Comparison of ENCODE assay signal across 8 cellular contexts in the genomic region with DNA sequence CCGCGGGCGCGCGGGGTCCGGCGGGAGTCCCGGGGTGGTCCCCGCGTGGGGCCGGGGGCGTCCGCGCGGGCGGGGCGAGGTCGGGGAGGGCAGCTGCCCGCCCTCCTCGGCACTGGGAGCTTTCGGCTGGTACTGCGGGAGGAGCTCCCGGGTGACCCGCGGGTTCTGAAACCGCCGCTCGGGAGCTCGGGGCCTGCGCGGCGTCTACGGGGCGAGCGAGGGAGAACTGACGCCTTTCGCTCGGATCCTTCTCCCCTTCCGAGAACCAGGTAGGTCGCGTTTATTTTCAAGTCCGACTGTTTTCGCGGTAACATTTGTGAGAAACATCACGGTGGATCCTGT. TPM values are rescaled to one million over a fixed set of nuclear protein-coding genes. Genes with fewer than 3 reads are reported as not detected.
DNase-seq lines count a peak whose midpoint lies in the region; ATAC-seq, FAIRE-seq and TF ChIP-seq lines count a peak whose summit lies in the region.
"Not testable (repeated sequence)": the region's sequence is repeated elsewhere in the genome, so short reads cannot be mapped to it uniquely, and the experiment has no call there.

No MANE protein-coding gene starts in this region.

- SMC1A ChIA-PET in GM12878 (lab: Charles Lee; ENCODE audit: uncharacterized antibody, unreplicated experiment) = not testable (repeated sequence)

- in situ Hi-C loops in GM12878 (cut with MboI); HepG2 (cut with HindIII; ENCODE audit: extremely low pct_ligation_motif_present, low pct_unique_long_range_greater_than_20kb): not testable (repeated sequence)

- RAD21 ChIA-PET in GM12878 (lab: Charles Lee; ENCODE audit: unreplicated experiment) = not testable (repeated sequence)

- peak overlapping the region; percentile 66; the same call in 1 of the 2 replicates for H3K4me3 ChIP-seq in GM08714 (ENCODE audit: low read length)
- not testable (repeated sequence) for H3K4me3 ChIP-seq in GM12878
- H3K4me3 ChIP-seq in fibroblast of mammary gland (ENCODE audit: control insufficient read depth, low read depth, low read length) = peak overlapping the region; percentile 33
- peak overlapping the region; percentile 69 to 82 (median 81) for H3K4me3 ChIP-seq in HepG2 (replicated peaks in 1 of 3; ENCODE audit: insufficient read depth in 1 of 3, low read depth in 2 of 3, low read length in 3 of 3)
- peak overlapping the region; percentile 36 to 49 for H3K4me3 ChIP-seq in prostate gland

- WGBS in GM12878 (ENCODE audit: insufficient coverage, insufficient replicate concordance, low lambda C conversion rate, missing lambda C conversion rate) = 42% methylated on average over 13 of the region's 45 CpGs
- under 1% methylated on average over 19 of the region's 45 CpGs for WGBS in HepG2 (ENCODE audit: low lambda C conversion rate)
- 1% methylated on average over 42 of the region's 45 CpGs for WGBS in prostate gland

- not testable (repeated sequence) for FAIRE-seq in GM12878 (lab: Jason Lieb, UNC)
- peak; percentile 37 for FAIRE-seq in HepG2 (lab: Jason Lieb, UNC)

- ATAC-seq in HG03354 (IDR thresholded peaks at IDR 0.05; ENCODE audit: poor library complexity, severe bottlenecking, unreplicated experiment) (peak; percentile 43), HepG2 (peak; percentile 34; the same call in 1 of the 3 replicates)
- not testable (repeated sequence) for ATAC-seq in T-helper 17 cell, GM12878

- BruUV-seq in GM12878 (replicated peaks; lab: Mats Ljungman, UMichigan); HepG2 (replicated peaks; lab: Mats Ljungman, UMichigan): not testable (repeated sequence)

- intact Hi-C loops in GM12878 (cut with micrococcal nuclease; ENCODE audit: unreplicated experiment) = not testable (repeated sequence)
- intact Hi-C loops in HepG2 (cut with micrococcal nuclease; ENCODE audit: unreplicated experiment) = loop anchor here (1.0 kb wide), 1 partner anchor 148 kb away; no protein-coding TSS in a partner anchor
- intact Hi-C loops in prostate gland (cut with DNase I) = loop anchor here (10.0 kb wide), 2 partner anchors 77 to 257 kb away; a partner anchor contains a TSS

- not testable (repeated sequence) for H3K9ac ChIP-seq in GM12878 (ENCODE audit: control insufficient read depth, insufficient read depth, low read length)
- peak overlapping the region; percentile 64 for H3K9ac ChIP-seq in HepG2 (ENCODE audit: insufficient read depth, low read depth, low read length)

- peak overlapping the region; percentile 80 for H3K4me3 Mint-ChIP-seq in T-helper 17 cell
- peak overlapping the region; percentile 83 for H3K4me3 Mint-ChIP-seq in type B pancreatic cell

- H3K4me1 Mint-ChIP-seq in T-helper 17 cell; type B pancreatic cell (ENCODE audit: unreplicated experiment): not testable (repeated sequence)

- not testable (repeated sequence) for TF ChIP-seq EP300 in GM12878 (IDR thresholded peaks at IDR 0.05; ENCODE audit: borderline replicate concordance in 1 of 2, control insufficient read depth in 1 of 2, low read depth in 2 of 2, low read length in 2 of 2); HepG2 (IDR thresholded peaks at IDR 0.05; ENCODE audit: low read depth in 2 of 2, low read length in 2 of 2); HepG2 (CRISPR knock-in tag; IDR thresholded peaks at IDR 0.05; ENCODE audit: borderline replicate concordance)

- not testable (repeated sequence) for H3K27me3 ChIP-seq in GM12878 (replicated peaks in 1 of 2; ENCODE audit: control insufficient read depth in 2 of 2, insufficient read depth in 2 of 2, low read length in 1 of 2); HepG2 (ENCODE audit: control insufficient read depth in 1 of 2, insufficient read depth in 2 of 2, low read length in 2 of 2); prostate gland (replicated peaks; ENCODE audit: insufficient read depth)

- not testable (repeated sequence) for H3K36me3 Mint-ChIP-seq in T-helper 17 cell (ENCODE audit: low read depth); type B pancreatic cell

- not testable (repeated sequence) for TF ChIP-seq CTCF in GM12878 (IDR thresholded peaks at IDR 0.05 in 2 of 3, conservative IDR thresholded peaks at IDR 0.05 in 1 of 3; ENCODE audit: control insufficient read depth in 2 of 3, extremely low read depth in 1 of 3, insufficient read depth in 1 of 3, low read depth in 3 of 3, low read length in 3 of 3); fibroblast of mammary gland (conservative IDR thresholded peaks at IDR 0.05; ENCODE audit: control insufficient read depth, insufficient read depth, low read depth, low read length); HepG2 (CRISPR knock-in tag; IDR thresholded peaks at IDR 0.05); prostate gland (IDR thresholded peaks at IDR 0.05); type B pancreatic cell (conservative IDR thresholded peaks at IDR 0.05)

- H2AFZ ChIP-seq in GM12878 (ENCODE audit: control insufficient read depth, low read depth, low read length) = peak overlapping the region; percentile 58; the same call in 1 of the 2 replicates
- not testable (repeated sequence) for H2AFZ ChIP-seq in HepG2 (ENCODE audit: low read length)

- H3K4me1 ChIP-seq in GM12878 (ENCODE audit: control insufficient read depth, insufficient read depth, low read length); prostate gland (replicated peaks): not testable (repeated sequence)
- H3K4me1 ChIP-seq in HepG2 (ENCODE audit: insufficient read depth, low read length) = peaks cover 53% of the 10 kb centered on the region

- not testable (repeated sequence) for DNase-seq in T-helper 17 cell; GM12878 (ENCODE audit: low read depth, low spot score); fibroblast of mammary gland (ENCODE audit: low read depth); HepG2 (ENCODE audit: low spot score); prostate gland (ENCODE audit: low spot score); type B pancreatic cell (ENCODE audit: extremely low spot score, unreplicated experiment)

- H3K36me3 ChIP-seq in GM12878 (ENCODE audit: control insufficient read depth in 2 of 2, insufficient read depth in 2 of 2, low read length in 1 of 2); HepG2 (replicated peaks in 1 of 2; ENCODE audit: control insufficient read depth in 1 of 2, insufficient read depth in 2 of 2, low read length in 2 of 2); prostate gland: not testable (repeated sequence)

- CTCF ChIA-PET in GM12878 (lab: Yijun Ruan, JAX); HepG2 (lab: Yijun Ruan, JAX; ENCODE audit: low intra/inter-chr PET ratio, low total read pairs): not testable (repeated sequence)

- not testable (repeated sequence) for H3K79me2 ChIP-seq in GM12878 (ENCODE audit: control insufficient read depth, insufficient read depth, low read length); HepG2 (ENCODE audit: insufficient read depth, low read length)

- H3K4me2 ChIP-seq in GM12878 (ENCODE audit: control insufficient read depth, insufficient read depth) (peak overlapping the region; percentile 54; the same call in 1 of the 2 replicates), HepG2 (ENCODE audit: low read depth, low read length) (peak overlapping the region; percentile 84)

- not testable (repeated sequence) for H3K9me3 ChIP-seq in T-helper 17 cell (ENCODE audit: control insufficient read depth, low read length, poor library complexity, severe bottlenecking); GM12878 (replicated peaks; ENCODE audit: control insufficient read depth, insufficient read depth, low read length); HepG2 (ENCODE audit: low read length); prostate gland

- TF ChIP-seq RAD21 in GM12878 (IDR thresholded peaks at IDR 0.05; ENCODE audit: insufficient read depth, low read depth, low read length) = not testable (repeated sequence)
- 0 out of 2 replicates have a peak, but pooled peaks have one; percentile 17 for TF ChIP-seq RAD21 in HepG2 (CRISPR knock-in tag; IDR thresholded peaks at IDR 0.05)

- H3K9me3 Mint-ChIP-seq in type B pancreatic cell = not testable (repeated sequence)

- not testable (repeated sequence) for TF ChIP-seq POLR2A in GM12878 (IDR thresholded peaks at IDR 0.05; ENCODE audit: low read depth, low read length); HepG2 (IDR thresholded peaks at IDR 0.05; ENCODE audit: insufficient read depth in 1 of 2, low read depth in 2 of 2, low read length in 2 of 2); prostate gland (IDR thresholded peaks at IDR 0.05)

- not testable (repeated sequence) for H3K27ac Mint-ChIP-seq in T-helper 17 cell, type B pancreatic cell

- not testable (repeated sequence) for H3K27ac ChIP-seq in GM12878 (ENCODE audit: control insufficient read depth, insufficient read depth)
- H3K27ac ChIP-seq in HepG2 (ENCODE audit: extremely low read length, insufficient read depth, low read length) (peak overlapping the region; percentile 51), prostate gland (peak overlapping the region in 1 of 2 donors; percentile 42)

- not testable (repeated sequence) for H3K27me3 Mint-ChIP-seq in T-helper 17 cell, type B pancreatic cell

- POLR2A ChIA-PET in GM12878 (lab: Charles Lee) (interaction anchor here (0.7 kb wide), 1 partner anchor 261 kb away, joined by 4 read pairs; a partner anchor contains a TSS), HepG2 (lab: Yijun Ruan, JAX) (interaction anchor here (0.7 to 6.6 kb wide), 17 partner anchors 13 to 260 kb away, joined by 3 to 78 read pairs (median 4); a partner anchor contains a TSS)

- H4K20me1 ChIP-seq in GM12878 (ENCODE audit: control insufficient read depth, insufficient read depth); HepG2 (ENCODE audit: insufficient read depth, low read length): not testable (repeated sequence)

RNA-seq across cellular contexts. Expression of a gene that starts 30.2 kb away (rescaled TPM):
- 1 to 10 TPM; 4.1 to 8.1 TPM for total RNA-seq in T-helper 17 cell
- total RNA-seq in GM12878 (2013; cell fraction: nucleolus; rRNA removed) = 15.8 and 17.3 TPM in 2 replicates
- total RNA-seq in GM12878 (2014; rRNA removed) = 3.3 and 6.5 TPM in 2 replicates
- 3.5 and 3.6 TPM in 2 replicates for total RNA-seq in GM12878 (2014; rRNA removed; fragmentation: Illumina TruSeq; extraction: Trizol)
- 6.4 and 9.7 TPM in 2 replicates for total RNA-seq in GM12878 (2021)
- 2.2 TPM for polyA plus RNA-seq in GM12878 (2011; ENCODE audit: low read depth)
- polyA plus RNA-seq in GM12878 (2011; rRNA removed) = 3.8 and 4.4 TPM in 2 replicates
- polyA plus RNA-seq in GM12878 (2011; cell fraction: cytosol; rRNA removed) = 2.8 and 3.8 TPM in 2 replicates
- 6.7 and 8.5 TPM in 2 replicates for polyA plus RNA-seq in GM12878 (2011; cell fraction: nucleus; rRNA removed)
- polyA plus RNA-seq in GM12878 (2012) = 2.4 and 5.4 TPM in 2 replicates
- 4.3 and 4.6 TPM in 2 replicates for polyA plus RNA-seq in GM12878 (2014; fragmentation: Illumina TruSeq; extraction: Trizol)
- polyA plus RNA-seq in GM12878 (2014; fragmentation: Nextera tagmentation; extraction: Ambion mirVana) = under 1 TPM; 0.20 to 0.40 TPM
- 4.2 and 5.9 TPM in 2 replicates for polyA plus RNA-seq in GM12878 (2014; rRNA removed)
- 1 to 10 TPM; 2.3 to 3.8 TPM for polyA plus RNA-seq in GM12878 (2016; fragmentation: Nextera tagmentation; extraction: Ambion mirVana)
- polyA minus RNA-seq in GM12878 (2011; rRNA and poly(A)+ RNA removed) = 6.1 and 8.8 TPM in 2 replicates
- polyA minus RNA-seq in GM12878 (2011; cell fraction: cytosol; rRNA and poly(A)+ RNA removed) = 1.3 and 3.7 TPM in 2 replicates
- polyA minus RNA-seq in GM12878 (2011; cell fraction: nucleus; rRNA and poly(A)+ RNA removed) = 5.7 and 8.7 TPM in 2 replicates
- total RNA-seq in HepG2 (2016; rRNA removed; fragmentation: Illumina TruSeq; extraction: Trizol) = 7.2 and 9.3 TPM in 2 replicates
- total RNA-seq in HepG2 (2016; cell fraction: cytosol; rRNA removed; fragmentation: Illumina TruSeq; extraction: Trizol; ENCODE audit: low read depth) = 1.7 and 2.6 TPM in 2 replicates
- 6.1 and 8.3 TPM in 2 replicates for total RNA-seq in HepG2 (2016; cell fraction: insoluble cytoplasmic fraction; rRNA removed; fragmentation: Illumina TruSeq; extraction: Trizol)
- total RNA-seq in HepG2 (2016; cell fraction: membrane; rRNA removed; fragmentation: Illumina TruSeq; extraction: Trizol) = 2.7 and 3.9 TPM in 2 replicates
- total RNA-seq in HepG2 (2016; cell fraction: nucleus; rRNA removed; fragmentation: Illumina TruSeq; extraction: Trizol) = 8.7 and 10.5 TPM in 2 replicates
- 3.8 and 6.1 TPM in 2 replicates for polyA plus RNA-seq in HepG2 (2011; rRNA removed)
- 1.8 and 2.1 TPM in 2 replicates for polyA plus RNA-seq in HepG2 (2011; cell fraction: cytosol; rRNA removed)
- polyA plus RNA-seq in HepG2 (2011; cell fraction: nucleus; rRNA removed) = 6.6 and 11.3 TPM in 2 replicates
- polyA plus RNA-seq in HepG2 (2012) = 2.4 and 3.0 TPM in 2 replicates
- polyA plus RNA-seq in HepG2 (2016; cell fraction: cytosol; fragmentation: Illumina TruSeq; extraction: Trizol; ENCODE audit: low read depth) = 0.79 and 0.83 TPM in 2 replicates
- 4.6 and 6.1 TPM in 2 replicates for polyA plus RNA-seq in HepG2 (2016; cell fraction: insoluble cytoplasmic fraction; fragmentation: Illumina TruSeq; extraction: Trizol; ENCODE audit: low read depth)
- polyA plus RNA-seq in HepG2 (2016; cell fraction: membrane; fragmentation: Illumina TruSeq; extraction: Trizol; ENCODE audit: low read depth) = 0.61 and 1.7 TPM in 2 replicates
- polyA plus RNA-seq in HepG2 (2016; cell fraction: nucleus; fragmentation: Illumina TruSeq; extraction: Trizol; ENCODE audit: insufficient read depth, low read depth) = 11.3 and 22.5 TPM in 2 replicates
- 6.4 and 9.2 TPM in 2 replicates for polyA minus RNA-seq in HepG2 (2011; rRNA and poly(A)+ RNA removed; ENCODE audit: low replicate concordance)
- 4.0 and 6.1 TPM in 2 replicates for polyA minus RNA-seq in HepG2 (2011; cell fraction: cytosol; rRNA and poly(A)+ RNA removed)
- polyA minus RNA-seq in HepG2 (2011; cell fraction: nucleus; rRNA and poly(A)+ RNA removed) = 15.2 and 17.3 TPM in 2 replicates
- total RNA-seq in prostate gland = 10 to 100 TPM; 12.9 to 30.2 TPM
- 8.2 and 14.4 TPM in 2 replicates for total RNA-seq in type B pancreatic cell (ENCODE audit: low replicate concordance)

RNA-seq across cellular contexts. Expression of a gene that starts 47.4 kb away (rescaled TPM):
- under 1 TPM; 0.52 to 0.76 TPM for total RNA-seq in T-helper 17 cell
- total RNA-seq in GM12878 (2013; cell fraction: nucleolus; rRNA removed) = not detected in 2 replicates
- not detected in 2 replicates for total RNA-seq in GM12878 (2014; rRNA removed)
- total RNA-seq in GM12878 (2014; rRNA removed; fragmentation: Illumina TruSeq; extraction: Trizol) = not detected in 2 replicates
- total RNA-seq in GM12878 (2021) = 0.19 TPM in 1 of 2 replicates, not detected in the other
- polyA plus RNA-seq in GM12878 (2011; ENCODE audit: low read depth) = not detected
- 0.20 and 0.23 TPM in 2 replicates for polyA plus RNA-seq in GM12878 (2011; rRNA removed)
- polyA plus RNA-seq in GM12878 (2011; cell fraction: cytosol; rRNA removed) = 0.75 and 0.94 TPM in 2 replicates
- polyA plus RNA-seq in GM12878 (2011; cell fraction: nucleus; rRNA removed) = 12.2 and 13.6 TPM in 2 replicates
- not detected in 2 replicates for polyA plus RNA-seq in GM12878 (2012)
- polyA plus RNA-seq in GM12878 (2014; fragmentation: Illumina TruSeq; extraction: Trizol) = not detected in 2 replicates
- polyA plus RNA-seq in GM12878 (2014; fragmentation: Nextera tagmentation; extraction: Ambion mirVana) = not detected
- polyA plus RNA-seq in GM12878 (2014; rRNA removed) = 0.24 and 0.27 TPM in 2 replicates
- polyA plus RNA-seq in GM12878 (2016; fragmentation: Nextera tagmentation; extraction: Ambion mirVana) = under 1 TPM in 1 of 2 experiments, not detected in 1; 0.13 TPM
- polyA minus RNA-seq in GM12878 (2011; rRNA and poly(A)+ RNA removed) = 0.52 TPM in 1 of 2 replicates, not detected in the other
- polyA minus RNA-seq in GM12878 (2011; cell fraction: cytosol; rRNA and poly(A)+ RNA removed) = not detected in 2 replicates
- polyA minus RNA-seq in GM12878 (2011; cell fraction: nucleus; rRNA and poly(A)+ RNA removed) = 0.96 TPM in 1 of 2 replicates, not detected in the other
- total RNA-seq in HepG2 (2016; rRNA removed; fragmentation: Illumina TruSeq; extraction: Trizol) = 20.6 and 83.3 TPM in 2 replicates
- total RNA-seq in HepG2 (2016; cell fraction: cytosol; rRNA removed; fragmentation: Illumina TruSeq; extraction: Trizol; ENCODE audit: low read depth) = 22.4 and 22.9 TPM in 2 replicates
- 17.9 and 83.9 TPM in 2 replicates for total RNA-seq in HepG2 (2016; cell fraction: insoluble cytoplasmic fraction; rRNA removed; fragmentation: Illumina TruSeq; extraction: Trizol)
- 38.1 and 39.2 TPM in 2 replicates for total RNA-seq in HepG2 (2016; cell fraction: membrane; rRNA removed; fragmentation: Illumina TruSeq; extraction: Trizol)
- 88.9 and 114 TPM in 2 replicates for total RNA-seq in HepG2 (2016; cell fraction: nucleus; rRNA removed; fragmentation: Illumina TruSeq; extraction: Trizol)
- 67.3 and 98.2 TPM in 2 replicates for polyA plus RNA-seq in HepG2 (2011; rRNA removed)
- polyA plus RNA-seq in HepG2 (2011; cell fraction: cytosol; rRNA removed) = 27.2 and 52.1 TPM in 2 replicates
- polyA plus RNA-seq in HepG2 (2011; cell fraction: nucleus; rRNA removed) = 1,312 and 1,533 TPM in 2 replicates
- 45.8 and 48.2 TPM in 2 replicates for polyA plus RNA-seq in HepG2 (2012)
- polyA plus RNA-seq in HepG2 (2016; cell fraction: cytosol; fragmentation: Illumina TruSeq; extraction: Trizol; ENCODE audit: low read depth) = 27.4 and 28.3 TPM in 2 replicates
- 23.8 and 26.1 TPM in 2 replicates for polyA plus RNA-seq in HepG2 (2016; cell fraction: insoluble cytoplasmic fraction; fragmentation: Illumina TruSeq; extraction: Trizol; ENCODE audit: low read depth)
- polyA plus RNA-seq in HepG2 (2016; cell fraction: membrane; fragmentation: Illumina TruSeq; extraction: Trizol; ENCODE audit: low read depth) = 29.3 and 31.7 TPM in 2 replicates
- polyA plus RNA-seq in HepG2 (2016; cell fraction: nucleus; fragmentation: Illumina TruSeq; extraction: Trizol; ENCODE audit: insufficient read depth, low read depth) = 322 and 325 TPM in 2 replicates
- 51.6 TPM in 1 of 2 replicates, not detected in the other for polyA minus RNA-seq in HepG2 (2011; rRNA and poly(A)+ RNA removed; ENCODE audit: low replicate concordance)
- polyA minus RNA-seq in HepG2 (2011; cell fraction: cytosol; rRNA and poly(A)+ RNA removed) = 17.1 and 21.0 TPM in 2 replicates
- 89.4 and 90.8 TPM in 2 replicates for polyA minus RNA-seq in HepG2 (2011; cell fraction: nucleus; rRNA and poly(A)+ RNA removed)
- 1 to 10 TPM in 1 of 2 donors, not detected in 1; 4.6 TPM for total RNA-seq in prostate gland
- total RNA-seq in type B pancreatic cell (ENCODE audit: low replicate concordance) = 2.9 and 5.3 TPM in 2 replicates
